1 cellular context compared by ENCODE assay signal in the genomic region with DNA sequence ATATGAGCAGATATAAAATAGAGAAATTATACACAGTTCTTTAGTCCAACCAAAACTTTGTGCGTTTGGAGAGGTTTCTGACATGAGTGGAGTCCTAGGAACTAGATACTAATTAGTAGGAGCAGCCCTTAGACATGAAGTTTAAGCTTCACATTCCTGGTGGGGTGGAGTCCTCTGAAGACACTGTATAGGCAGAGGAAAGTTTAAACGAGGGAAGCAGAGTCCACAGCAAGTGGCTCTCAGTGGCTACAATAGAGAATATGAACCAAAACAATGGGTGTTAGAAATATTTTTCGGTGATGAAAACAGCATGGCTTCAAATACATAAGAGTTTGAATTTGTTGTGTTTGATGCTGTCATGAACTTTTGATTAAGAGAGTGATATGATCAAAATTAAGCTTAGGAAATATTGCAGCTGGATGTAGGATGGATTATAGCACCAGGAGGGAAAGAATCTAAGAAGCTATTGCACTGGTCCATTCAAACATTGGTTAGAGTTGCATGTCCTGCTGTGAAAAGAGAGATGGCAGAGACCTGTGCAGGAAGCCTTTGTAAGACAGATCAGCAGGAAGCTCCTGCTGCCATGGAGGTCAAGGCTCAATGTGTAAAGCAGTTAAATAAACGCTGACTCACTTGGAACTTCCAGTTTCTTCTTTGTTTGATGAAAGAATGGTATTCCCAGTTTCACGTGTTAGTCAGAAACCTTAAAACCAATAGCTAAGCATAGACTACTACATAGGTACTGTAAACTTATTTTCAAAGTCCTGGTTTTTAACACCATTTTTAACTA.
TF ChIP-seq lines count a peak whose summit lies in the region.

No MANE protein-coding gene starts in this region.

TF ChIP-seq in HepG2, 621 proteins besides CTCF, POLR2A, EP300 and RAD21 (continued from another document and continues in another):
- TF ChIP-seq, protein P1, sequence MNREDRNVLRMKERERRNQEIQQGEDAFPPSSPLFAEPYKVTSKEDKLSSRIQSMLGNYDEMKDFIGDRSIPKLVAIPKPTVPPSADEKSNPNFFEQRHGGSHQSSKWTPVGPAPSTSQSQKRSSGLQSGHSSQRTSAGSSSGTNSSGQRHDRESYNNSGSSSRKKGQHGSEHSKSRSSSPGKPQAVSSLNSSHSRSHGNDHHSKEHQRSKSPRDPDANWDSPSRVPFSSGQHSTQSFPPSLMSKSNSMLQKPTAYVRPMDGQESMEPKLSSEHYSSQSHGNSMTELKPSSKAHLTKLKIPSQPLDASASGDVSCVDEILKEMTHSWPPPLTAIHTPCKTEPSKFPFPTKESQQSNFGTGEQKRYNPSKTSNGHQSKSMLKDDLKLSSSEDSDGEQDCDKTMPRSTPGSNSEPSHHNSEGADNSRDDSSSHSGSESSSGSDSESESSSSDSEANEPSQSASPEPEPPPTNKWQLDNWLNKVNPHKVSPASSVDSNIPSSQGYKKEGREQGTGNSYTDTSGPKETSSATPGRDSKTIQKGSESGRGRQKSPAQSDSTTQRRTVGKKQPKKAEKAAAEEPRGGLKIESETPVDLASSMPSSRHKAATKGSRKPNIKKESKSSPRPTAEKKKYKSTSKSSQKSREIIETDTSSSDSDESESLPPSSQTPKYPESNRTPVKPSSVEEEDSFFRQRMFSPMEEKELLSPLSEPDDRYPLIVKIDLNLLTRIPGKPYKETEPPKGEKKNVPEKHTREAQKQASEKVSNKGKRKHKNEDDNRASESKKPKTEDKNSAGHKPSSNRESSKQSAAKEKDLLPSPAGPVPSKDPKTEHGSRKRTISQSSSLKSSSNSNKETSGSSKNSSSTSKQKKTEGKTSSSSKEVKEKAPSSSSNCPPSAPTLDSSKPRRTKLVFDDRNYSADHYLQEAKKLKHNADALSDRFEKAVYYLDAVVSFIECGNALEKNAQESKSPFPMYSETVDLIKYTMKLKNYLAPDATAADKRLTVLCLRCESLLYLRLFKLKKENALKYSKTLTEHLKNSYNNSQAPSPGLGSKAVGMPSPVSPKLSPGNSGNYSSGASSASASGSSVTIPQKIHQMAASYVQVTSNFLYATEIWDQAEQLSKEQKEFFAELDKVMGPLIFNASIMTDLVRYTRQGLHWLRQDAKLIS (CRISPR knock-in tag; IDR thresholded peaks at IDR 0.05), result no peak
- TF ChIP-seq, protein P2, sequence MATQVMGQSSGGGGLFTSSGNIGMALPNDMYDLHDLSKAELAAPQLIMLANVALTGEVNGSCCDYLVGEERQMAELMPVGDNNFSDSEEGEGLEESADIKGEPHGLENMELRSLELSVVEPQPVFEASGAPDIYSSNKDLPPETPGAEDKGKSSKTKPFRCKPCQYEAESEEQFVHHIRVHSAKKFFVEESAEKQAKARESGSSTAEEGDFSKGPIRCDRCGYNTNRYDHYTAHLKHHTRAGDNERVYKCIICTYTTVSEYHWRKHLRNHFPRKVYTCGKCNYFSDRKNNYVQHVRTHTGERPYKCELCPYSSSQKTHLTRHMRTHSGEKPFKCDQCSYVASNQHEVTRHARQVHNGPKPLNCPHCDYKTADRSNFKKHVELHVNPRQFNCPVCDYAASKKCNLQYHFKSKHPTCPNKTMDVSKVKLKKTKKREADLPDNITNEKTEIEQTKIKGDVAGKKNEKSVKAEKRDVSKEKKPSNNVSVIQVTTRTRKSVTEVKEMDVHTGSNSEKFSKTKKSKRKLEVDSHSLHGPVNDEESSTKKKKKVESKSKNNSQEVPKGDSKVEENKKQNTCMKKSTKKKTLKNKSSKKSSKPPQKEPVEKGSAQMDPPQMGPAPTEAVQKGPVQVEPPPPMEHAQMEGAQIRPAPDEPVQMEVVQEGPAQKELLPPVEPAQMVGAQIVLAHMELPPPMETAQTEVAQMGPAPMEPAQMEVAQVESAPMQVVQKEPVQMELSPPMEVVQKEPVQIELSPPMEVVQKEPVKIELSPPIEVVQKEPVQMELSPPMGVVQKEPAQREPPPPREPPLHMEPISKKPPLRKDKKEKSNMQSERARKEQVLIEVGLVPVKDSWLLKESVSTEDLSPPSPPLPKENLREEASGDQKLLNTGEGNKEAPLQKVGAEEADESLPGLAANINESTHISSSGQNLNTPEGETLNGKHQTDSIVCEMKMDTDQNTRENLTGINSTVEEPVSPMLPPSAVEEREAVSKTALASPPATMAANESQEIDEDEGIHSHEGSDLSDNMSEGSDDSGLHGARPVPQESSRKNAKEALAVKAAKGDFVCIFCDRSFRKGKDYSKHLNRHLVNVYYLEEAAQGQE (IDR thresholded peaks at IDR 0.05; ENCODE audit: borderline replicate concordance in 1 of 2, low read depth in 1 of 2, low read length in 2 of 2), result no peak
- TF ChIP-seq SOX13 (IDR thresholded peaks at IDR 0.05) (no peak), SOX13 (CRISPR knock-in tag; conservative IDR thresholded peaks at IDR 0.05 in 1 of 2, IDR thresholded peaks at IDR 0.05 in 1 of 2) (peak in 1 of 2 experiments; percentile 79; a peak in 2 of 4 replicates), FOXA3 (CRISPR knock-in tag; IDR thresholded peaks at IDR 0.05) (peak; percentile 70), ZNF607 (CRISPR knock-in tag; IDR thresholded peaks at IDR 0.05; ENCODE audit: borderline replicate concordance) (no peak), ZNF737 (CRISPR knock-in tag; IDR thresholded peaks at IDR 0.05; ENCODE audit: borderline replicate concordance) (no peak), MAFF (IDR thresholded peaks at IDR 0.05; ENCODE audit: low read depth, low read length) (peak; percentile 87), SNAPC2 (CRISPR knock-in tag; IDR thresholded peaks at IDR 0.05) (no peak), HOXA9 (CRISPR knock-in tag; IDR thresholded peaks at IDR 0.05; ENCODE audit: borderline replicate concordance) (no peak), TCF7 (IDR thresholded peaks at IDR 0.05; ENCODE audit: low read depth) (0 out of 2 replicates have a peak, but pooled peaks have one; percentile 25), STAG1 (CRISPR knock-in tag; IDR thresholded peaks at IDR 0.05) (no peak), ZNF253 (CRISPR knock-in tag; IDR thresholded peaks at IDR 0.05; ENCODE audit: borderline replicate concordance) (no peak), FOXJ3 (CRISPR knock-in tag; IDR thresholded peaks at IDR 0.05; ENCODE audit: borderline replicate concordance) (no peak), ZNF879 (CRISPR knock-in tag; IDR thresholded peaks at IDR 0.05) (no peak), RXRB (CRISPR knock-in tag; IDR thresholded peaks at IDR 0.05; ENCODE audit: borderline replicate concordance) (peak; percentile 66), ATAD3A (CRISPR knock-in tag; IDR thresholded peaks at IDR 0.05) (no peak), ZMYM4 (CRISPR knock-in tag; IDR thresholded peaks at IDR 0.05) (peak; percentile 38; the same call in 1 of the 2 replicates)
- TF ChIP-seq, protein P3, sequence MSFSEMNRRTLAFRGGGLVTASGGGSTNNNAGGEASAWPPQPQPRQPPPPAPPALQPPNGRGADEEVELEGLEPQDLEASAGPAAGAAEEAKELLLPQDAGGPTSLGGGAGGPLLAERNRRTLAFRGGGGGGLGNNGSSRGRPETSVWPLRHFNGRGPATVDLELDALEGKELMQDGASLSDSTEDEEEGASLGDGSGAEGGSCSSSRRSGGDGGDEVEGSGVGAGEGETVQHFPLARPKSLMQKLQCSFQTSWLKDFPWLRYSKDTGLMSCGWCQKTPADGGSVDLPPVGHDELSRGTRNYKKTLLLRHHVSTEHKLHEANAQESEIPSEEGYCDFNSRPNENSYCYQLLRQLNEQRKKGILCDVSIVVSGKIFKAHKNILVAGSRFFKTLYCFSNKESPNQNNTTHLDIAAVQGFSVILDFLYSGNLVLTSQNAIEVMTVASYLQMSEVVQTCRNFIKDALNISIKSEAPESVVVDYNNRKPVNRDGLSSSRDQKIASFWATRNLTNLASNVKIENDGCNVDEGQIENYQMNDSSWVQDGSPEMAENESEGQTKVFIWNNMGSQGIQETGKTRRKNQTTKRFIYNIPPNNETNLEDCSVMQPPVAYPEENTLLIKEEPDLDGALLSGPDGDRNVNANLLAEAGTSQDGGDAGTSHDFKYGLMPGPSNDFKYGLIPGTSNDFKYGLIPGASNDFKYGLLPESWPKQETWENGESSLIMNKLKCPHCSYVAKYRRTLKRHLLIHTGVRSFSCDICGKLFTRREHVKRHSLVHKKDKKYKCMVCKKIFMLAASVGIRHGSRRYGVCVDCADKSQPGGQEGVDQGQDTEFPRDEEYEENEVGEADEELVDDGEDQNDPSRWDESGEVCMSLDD (CRISPR knock-in tag; IDR thresholded peaks at IDR 0.05; ENCODE audit: borderline replicate concordance), result no peak
- TF ChIP-seq, protein P4, sequence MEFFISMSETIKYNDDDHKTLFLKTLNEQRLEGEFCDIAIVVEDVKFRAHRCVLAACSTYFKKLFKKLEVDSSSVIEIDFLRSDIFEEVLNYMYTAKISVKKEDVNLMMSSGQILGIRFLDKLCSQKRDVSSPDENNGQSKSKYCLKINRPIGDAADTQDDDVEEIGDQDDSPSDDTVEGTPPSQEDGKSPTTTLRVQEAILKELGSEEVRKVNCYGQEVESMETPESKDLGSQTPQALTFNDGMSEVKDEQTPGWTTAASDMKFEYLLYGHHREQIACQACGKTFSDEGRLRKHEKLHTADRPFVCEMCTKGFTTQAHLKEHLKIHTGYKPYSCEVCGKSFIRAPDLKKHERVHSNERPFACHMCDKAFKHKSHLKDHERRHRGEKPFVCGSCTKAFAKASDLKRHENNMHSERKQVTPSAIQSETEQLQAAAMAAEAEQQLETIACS (CRISPR knock-in tag; IDR thresholded peaks at IDR 0.05), result no peak
- TF ChIP-seq, protein P5, sequence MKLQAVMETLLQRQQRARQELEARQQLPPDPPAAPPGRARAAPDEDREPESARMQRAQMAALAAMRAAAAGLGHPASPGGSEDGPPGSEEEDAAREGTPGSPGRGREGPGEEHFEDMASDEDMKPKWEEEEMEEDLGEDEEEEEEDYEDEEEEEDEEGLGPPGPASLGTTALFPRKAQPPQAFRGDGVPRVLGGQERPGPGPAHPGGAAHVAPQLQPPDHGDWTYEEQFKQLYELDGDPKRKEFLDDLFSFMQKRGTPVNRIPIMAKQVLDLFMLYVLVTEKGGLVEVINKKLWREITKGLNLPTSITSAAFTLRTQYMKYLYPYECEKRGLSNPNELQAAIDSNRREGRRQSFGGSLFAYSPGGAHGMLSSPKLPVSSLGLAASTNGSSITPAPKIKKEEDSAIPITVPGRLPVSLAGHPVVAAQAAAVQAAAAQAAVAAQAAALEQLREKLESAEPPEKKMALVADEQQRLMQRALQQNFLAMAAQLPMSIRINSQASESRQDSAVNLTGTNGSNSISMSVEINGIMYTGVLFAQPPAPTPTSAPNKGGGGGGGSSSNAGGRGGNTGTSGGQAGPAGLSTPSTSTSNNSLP (IDR thresholded peaks at IDR 0.05; ENCODE audit: low read depth, low read length), result no peak
- TF ChIP-seq, protein P6, sequence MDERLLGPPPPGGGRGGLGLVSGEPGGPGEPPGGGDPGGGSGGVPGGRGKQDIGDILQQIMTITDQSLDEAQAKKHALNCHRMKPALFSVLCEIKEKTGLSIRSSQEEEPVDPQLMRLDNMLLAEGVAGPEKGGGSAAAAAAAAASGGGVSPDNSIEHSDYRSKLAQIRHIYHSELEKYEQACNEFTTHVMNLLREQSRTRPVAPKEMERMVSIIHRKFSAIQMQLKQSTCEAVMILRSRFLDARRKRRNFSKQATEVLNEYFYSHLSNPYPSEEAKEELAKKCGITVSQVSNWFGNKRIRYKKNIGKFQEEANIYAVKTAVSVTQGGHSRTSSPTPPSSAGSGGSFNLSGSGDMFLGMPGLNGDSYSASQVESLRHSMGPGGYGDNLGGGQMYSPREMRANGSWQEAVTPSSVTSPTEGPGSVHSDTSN (CRISPR knock-in tag; IDR thresholded peaks at IDR 0.05), result no peak
- TF ChIP-seq, protein P7, sequence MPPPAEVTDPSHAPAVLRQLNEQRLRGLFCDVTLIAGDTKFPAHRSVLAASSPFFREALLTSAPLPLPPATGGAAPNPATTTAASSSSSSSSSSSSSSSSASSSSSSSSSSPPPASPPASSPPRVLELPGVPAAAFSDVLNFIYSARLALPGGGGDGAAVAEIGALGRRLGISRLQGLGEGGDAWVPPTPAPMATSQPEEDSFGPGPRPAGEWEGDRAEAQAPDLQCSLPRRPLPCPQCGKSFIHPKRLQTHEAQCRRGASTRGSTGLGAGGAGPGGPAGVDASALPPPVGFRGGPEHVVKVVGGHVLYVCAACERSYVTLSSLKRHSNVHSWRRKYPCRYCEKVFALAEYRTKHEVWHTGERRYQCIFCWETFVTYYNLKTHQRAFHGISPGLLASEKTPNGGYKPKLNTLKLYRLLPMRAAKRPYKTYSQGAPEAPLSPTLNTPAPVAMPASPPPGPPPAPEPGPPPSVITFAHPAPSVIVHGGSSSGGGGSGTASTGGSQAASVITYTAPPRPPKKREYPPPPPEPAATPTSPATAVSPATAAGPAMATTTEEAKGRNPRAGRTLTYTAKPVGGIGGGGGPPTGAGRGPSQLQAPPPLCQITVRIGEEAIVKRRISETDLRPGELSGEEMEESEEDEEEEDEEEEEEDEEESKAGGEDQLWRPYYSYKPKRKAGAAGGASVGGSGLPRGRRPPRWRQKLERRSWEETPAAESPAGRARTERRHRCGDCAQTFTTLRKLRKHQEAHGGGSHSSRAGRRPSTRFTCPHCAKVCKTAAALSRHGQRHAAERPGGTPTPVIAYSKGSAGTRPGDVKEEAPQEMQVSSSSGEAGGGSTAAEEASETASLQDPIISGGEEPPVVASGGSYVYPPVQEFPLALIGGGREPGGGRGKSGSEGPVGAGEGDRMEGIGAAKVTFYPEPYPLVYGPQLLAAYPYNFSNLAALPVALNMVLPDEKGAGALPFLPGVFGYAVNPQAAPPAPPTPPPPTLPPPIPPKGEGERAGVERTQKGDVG (CRISPR knock-in tag; IDR thresholded peaks at IDR 0.05; ENCODE audit: borderline replicate concordance), result no peak
- TF ChIP-seq, protein P8, sequence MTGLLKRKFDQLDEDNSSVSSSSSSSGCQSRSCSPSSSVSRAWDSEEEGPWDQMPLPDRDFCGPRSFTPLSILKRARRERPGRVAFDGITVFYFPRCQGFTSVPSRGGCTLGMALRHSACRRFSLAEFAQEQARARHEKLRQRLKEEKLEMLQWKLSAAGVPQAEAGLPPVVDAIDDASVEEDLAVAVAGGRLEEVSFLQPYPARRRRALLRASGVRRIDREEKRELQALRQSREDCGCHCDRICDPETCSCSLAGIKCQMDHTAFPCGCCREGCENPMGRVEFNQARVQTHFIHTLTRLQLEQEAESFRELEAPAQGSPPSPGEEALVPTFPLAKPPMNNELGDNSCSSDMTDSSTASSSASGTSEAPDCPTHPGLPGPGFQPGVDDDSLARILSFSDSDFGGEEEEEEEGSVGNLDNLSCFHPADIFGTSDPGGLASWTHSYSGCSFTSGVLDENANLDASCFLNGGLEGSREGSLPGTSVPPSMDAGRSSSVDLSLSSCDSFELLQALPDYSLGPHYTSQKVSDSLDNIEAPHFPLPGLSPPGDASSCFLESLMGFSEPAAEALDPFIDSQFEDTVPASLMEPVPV (CRISPR knock-in tag; IDR thresholded peaks at IDR 0.05), result no peak
- TF ChIP-seq, protein P9, sequence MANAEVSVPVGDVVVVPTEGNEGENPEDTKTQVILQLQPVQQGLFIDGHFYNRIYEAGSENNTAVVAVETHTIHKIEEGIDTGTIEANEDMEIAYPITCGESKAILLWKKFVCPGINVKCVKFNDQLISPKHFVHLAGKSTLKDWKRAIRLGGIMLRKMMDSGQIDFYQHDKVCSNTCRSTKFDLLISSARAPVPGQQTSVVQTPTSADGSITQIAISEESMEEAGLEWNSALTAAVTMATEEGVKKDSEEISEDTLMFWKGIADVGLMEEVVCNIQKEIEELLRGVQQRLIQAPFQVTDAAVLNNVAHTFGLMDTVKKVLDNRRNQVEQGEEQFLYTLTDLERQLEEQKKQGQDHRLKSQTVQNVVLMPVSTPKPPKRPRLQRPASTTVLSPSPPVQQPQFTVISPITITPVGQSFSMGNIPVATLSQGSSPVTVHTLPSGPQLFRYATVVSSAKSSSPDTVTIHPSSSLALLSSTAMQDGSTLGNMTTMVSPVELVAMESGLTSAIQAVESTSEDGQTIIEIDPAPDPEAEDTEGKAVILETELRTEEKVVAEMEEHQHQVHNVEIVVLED (CRISPR knock-in tag; IDR thresholded peaks at IDR 0.05; ENCODE audit: borderline replicate concordance), result no peak
